ENCODE assay signal across 7 cellular contexts in genomic region chr20:59495894-59496510, GRCh38.
A peak's percentile ranks its signal among the peaks of the same experiment; 100 is the strongest.
DNase-seq lines count a peak whose midpoint lies in the region; ATAC-seq and TF ChIP-seq lines count a peak whose summit lies in the region.

No MANE protein-coding gene starts in this region.

- no peak overlapping the region for H3K4me3 Mint-ChIP-seq in T-helper 2 cell treated with Interferon-gamma antibody and Interleukin-4, amounts not matched to agents 5 μg/mL and 100 μg/mL, for 36 hours

- H3K27ac Mint-ChIP-seq in T-helper 2 cell treated with Interferon-gamma antibody and Interleukin-4, amounts not matched to agents 5 μg/mL and 100 μg/mL, for 36 hours: no peak overlapping the region

- peaks cover 13% of the 10 kb centered on the region for H3K27me3 Mint-ChIP-seq in T-helper 2 cell treated with Interferon-gamma antibody and Interleukin-4, amounts not matched to agents 5 μg/mL and 100 μg/mL, for 36 hours (ENCODE audit: low read depth)

- intact Hi-C loops in left ventricle myocardium superior (cut with micrococcal nuclease) (no loop called here), sciatic nerve (cut with DNase I) (no loop called here)

- peak; percentile 72 for DNase-seq in GM13977 (ENCODE audit: low spot score)
- DNase-seq in NCI-H1694 (lab: John Stamatoyannopoulos, UW): peak; percentile 15
- DNase-seq in T-helper 2 cell treated with Interferon-gamma antibody and Interleukin-4, amounts not matched to agents 5 μg/mL and 100 μg/mL, for 36 hours (ENCODE audit: low spot score): peak; percentile 39
- peak; percentile 3 for DNase-seq in amniotic stem cell (lab: John Stamatoyannopoulos, UW)
- DNase-seq in left ventricle myocardium superior: peak; percentile 78
- peak; percentile 81 for DNase-seq in sciatic nerve (ENCODE audit: low spot score)

- ATAC-seq in left ventricle myocardium superior (peak; percentile 73), sciatic nerve (peak; percentile 67), HG02798 (IDR thresholded peaks at IDR 0.05; ENCODE audit: poor library complexity, unreplicated experiment) (no peak)

- H3K4me1 Mint-ChIP-seq in T-helper 2 cell treated with Interferon-gamma antibody and Interleukin-4, amounts not matched to agents 5 μg/mL and 100 μg/mL, for 36 hours (ENCODE audit: low read depth): no peaks in the 10 kb centered on the region

- no peaks in the 10 kb centered on the region for H3K9me3 Mint-ChIP-seq in T-helper 2 cell treated with Interferon-gamma antibody and Interleukin-4, amounts not matched to agents 5 μg/mL and 100 μg/mL, for 36 hours

- TF ChIP-seq CTCF in GM13977 (IDR thresholded peaks at IDR 0.05; ENCODE audit: extremely low read depth, insufficient read depth, missing control alignments): peak; percentile 96

- no peaks in the 10 kb centered on the region for H3K36me3 Mint-ChIP-seq in T-helper 2 cell treated with Interferon-gamma antibody and Interleukin-4, amounts not matched to agents 5 μg/mL and 100 μg/mL, for 36 hours (ENCODE audit: low read depth)

- in situ Hi-C loops in GM13977 (cut with MboI; ENCODE audit: low pct_unique_long_range_greater_than_20kb, low sequenced_read_pairs, unreplicated experiment): no loop called here

Comparison
In these comparisons a context has a peak if more than half of its experiments do, and no peak if none do; other contexts are left out.
1. DNase-seq: peak in every context shown above with its lines; median percentile 81 in sciatic nerve; 78 in left ventricle myocardium superior; 72 in GM13977; 39 in T-helper 2 cell treated with Interferon-gamma antibody and Interleukin-4, amounts not matched to agents 5 μg/mL and 100 μg/mL, for 36 hours; 15 in NCI-H1694; 3 in amniotic stem cell.